18 cellular contexts compared by ENCODE assay signal in genomic region chr1:60866884-60867648, GRCh38.
DNase-seq lines count a peak whose midpoint lies in the region; ATAC-seq, FAIRE-seq and TF ChIP-seq lines count a peak whose summit lies in the region.
"Had no signal": no experiment of that assay in that cellular context is flagged by ENCODE, and none has a peak within 500 bp of the region (broad histone marks: within the 10 kb centered on the region; RNA-seq: fewer than 3 reads in every experiment).

No MANE protein-coding gene starts in this region.

- H3K27ac ChIP-seq in K562 (ENCODE audit: extremely low read depth, low read depth, low read length): no peak overlapping the region
- no peak overlapping the region for H3K27ac ChIP-seq in small intestine (ENCODE audit: low read depth in 1 of 2, low read length in 1 of 2)
- H3K27ac ChIP-seq: 22Rv1, thyroid gland had no signal

- POLR2A ChIA-PET in K562 (lab: Yijun Ruan, JAX): interaction anchor here (0.5 to 0.9 kb wide), 2 partner anchors 12 to 48 kb away, joined by 3 read pairs; no protein-coding TSS in a partner anchor

- no peak for ATAC-seq in K562
- ATAC-seq in HG02870 (IDR thresholded peaks at IDR 0.05; ENCODE audit: unreplicated experiment): no peak
- ATAC-seq in GM19324 (IDR thresholded peaks at IDR 0.05; ENCODE audit: low FRiP score, unreplicated experiment): no peak
- ATAC-seq: activated CD4-positive, alpha-beta T cell treated with anti-CD3 and anti-CD28 coated beads for 36 hours; activated T-cell treated with anti-CD3 and anti-CD28 coated beads, Interleukin-2, amount 50 U/mL, for 4 hours; natural killer cell treated with Interleukin-12 subunit alpha and Interleukin-12 subunit beta and Interleukin-15 and Interleukin-18, amount 100 ng/mL, for 72 hours; PC-3; T-helper 17 cell had no signal

- H3K4me1 ChIP-seq in K562 (replicated peaks in 1 of 2; ENCODE audit: control insufficient read depth in 2 of 2, insufficient read depth in 2 of 2, low read length in 2 of 2) (no peaks in the 10 kb centered on the region; a peak in 1 of 5 replicates), small intestine (ENCODE audit: control insufficient read depth in 2 of 2, insufficient read depth in 1 of 2, low read depth in 1 of 2, low read length in 1 of 2) (no peaks in the 10 kb centered on the region)
- H3K4me1 ChIP-seq: thyroid gland had no signal

- no peaks in the 10 kb centered on the region for H3K9me3 ChIP-seq in K562 (replicated peaks; ENCODE audit: control insufficient read depth, insufficient read depth, low read depth, low read length)
- no peaks in the 10 kb centered on the region for H3K9me3 ChIP-seq in small intestine (ENCODE audit: control insufficient read depth, low read depth)
- H3K9me3 ChIP-seq: thyroid gland had no signal

- no peak for TF ChIP-seq RAD21 in K562 (CRISPR knock-in tag; conservative IDR thresholded peaks at IDR 0.05 in 1 of 2, IDR thresholded peaks at IDR 0.05 in 1 of 2)

- H3K9ac ChIP-seq in K562 (ENCODE audit: insufficient read depth in 1 of 2, low read depth in 2 of 2, low read length in 2 of 2): no peak overlapping the region

- no peaks in the 10 kb centered on the region for H4K20me1 ChIP-seq in K562 (replicated peaks; ENCODE audit: control insufficient read depth, insufficient read depth, low read length)

- no TSS peak for BruUV-seq in K562 (replicated peaks; lab: Mats Ljungman, UMichigan)

- DNase-seq in NCI-H1105 treated with DMSO at 0.1 percent for 48 hours (lab: John Stamatoyannopoulos, UW): peak; percentile 73
- DNase-seq in NCI-H1105 (lab: John Stamatoyannopoulos, UW): no peak
- no peak for DNase-seq in K562 (ENCODE audit: extremely low read depth in 1 of 4, low spot score in 3 of 4)
- peak; percentile 76 for DNase-seq in kidney tubule cell (ENCODE audit: low spot score)
- DNase-seq in small intestine: peak; percentile 48
- no peak for DNase-seq in NCI-H345 treated with DMSO at 0.1 percent for 48 hours (lab: John Stamatoyannopoulos, UW; ENCODE audit: unreplicated experiment)
- DNase-seq: activated CD4-positive, alpha-beta T cell treated with anti-CD3 and anti-CD28 coated beads for 36 hours; activated T-cell treated with anti-CD3 and anti-CD28 coated beads, Interleukin-2, amount 50 U/mL, for 4 hours; amniotic stem cell; HCEC 1CT; PC-3; T-helper 17 cell; thyroid gland had no signal

- CTCF ChIA-PET in K562 (lab: Yijun Ruan, JAX; ENCODE audit: low intra/inter-chr PET ratio): no interaction called here

- H3K36me3 ChIP-seq in K562 (ENCODE audit: control insufficient read depth, insufficient read depth, low read length) (no peaks in the 10 kb centered on the region), small intestine (ENCODE audit: control insufficient read depth in 2 of 2, insufficient read depth in 2 of 2, low read length in 2 of 2) (no peaks in the 10 kb centered on the region)
- H3K36me3 ChIP-seq: thyroid gland had no signal

- peaks cover 7 to 18% of the 10 kb centered on the region in 2 experiments; a peak in 4 of 5 replicates for H3K27me3 ChIP-seq in K562 (ENCODE audit: control insufficient read depth in 2 of 2, insufficient read depth in 2 of 2, low read length in 2 of 2)
- no peaks in the 10 kb centered on the region for H3K27me3 ChIP-seq in small intestine (ENCODE audit: control insufficient read depth in 2 of 2, insufficient read depth in 2 of 2, low read length in 2 of 2)
- H3K27me3 ChIP-seq: thyroid gland had no signal

- in situ Hi-C loops in K562 (cut with MboI): no loop called here

- H2AFZ ChIP-seq in K562 (ENCODE audit: low read depth, low read length): no peak overlapping the region

- 13% methylated on average over 4 of the region's 4 CpGs for WGBS in K562 (ENCODE audit: insufficient coverage, low coverage, missing lambda C conversion rate)
- 29 to 38% (median 36%) methylated on average over 4 of the region's 4 CpGs for WGBS in small intestine, 3 donors

- no peak for TF ChIP-seq POLR2A in K562 (conservative IDR thresholded peaks at IDR 0.05)

- FAIRE-seq in K562 (lab: Jason Lieb, UNC): no peak
- peak; percentile 94 for FAIRE-seq in small intestine (lab: Jason Lieb, UNC)
- FAIRE-seq: keratinocyte had no signal

- TF ChIP-seq EP300 in K562 (IDR thresholded peaks at IDR 0.05; ENCODE audit: low read length): no peak

- intact Hi-C loops in K562 (cut with micrococcal nuclease): no loop called here

- H3K4me2 ChIP-seq in K562 (ENCODE audit: insufficient read depth, low read length): no peak overlapping the region

- H3K4me3 ChIP-seq in K562: no peak overlapping the region
- no peak overlapping the region for H3K4me3 ChIP-seq in small intestine (ENCODE audit: low read depth in 1 of 2, low read length in 2 of 2)
- H3K4me3 ChIP-seq: thyroid gland had no signal

- no peaks in the 10 kb centered on the region for H3K79me2 ChIP-seq in K562 (ENCODE audit: control insufficient read depth, insufficient read depth, low read length)

- TF ChIP-seq CTCF in K562 (IDR thresholded peaks at IDR 0.05 in 2 of 3, conservative IDR thresholded peaks at IDR 0.05 in 1 of 3; ENCODE audit: insufficient read depth in 2 of 3, low read depth in 1 of 3, low read length in 3 of 3): no peak

- H3K9me1 ChIP-seq in K562 (ENCODE audit: control insufficient read depth, insufficient read depth, low read length): no peaks in the 10 kb centered on the region

TF ChIP-seq in K562, 482 proteins besides CTCF, POLR2A, EP300 and RAD21:
- TF ChIP-seq CEBPG (CRISPR knock-in tag; IDR thresholded peaks at IDR 0.05) (no peak), CEBPG (tag; conservative IDR thresholded peaks at IDR 0.05 in 1 of 2, IDR thresholded peaks at IDR 0.05 in 1 of 2) (peak in 1 of 2 experiments; percentile 62; a peak in 2 of 4 replicates), SMAD3 (CRISPR knock-in tag; conservative IDR thresholded peaks at IDR 0.05) (no peak), E2F6 (IDR thresholded peaks at IDR 0.05; ENCODE audit: borderline replicate concordance in 1 of 2, extremely low read depth in 1 of 2, insufficient read depth in 1 of 2, insufficient read length in 1 of 2, low read depth in 1 of 2, low read length in 1 of 2, poor library complexity in 1 of 2, severe bottlenecking in 1 of 2) (no peak), ARID4B (CRISPR knock-in tag; IDR thresholded peaks at IDR 0.05) (no peak), ATF3 (IDR thresholded peaks at IDR 0.05) (peak; percentile 21; the same call in 1 of the 2 replicates), ATF3 (CRISPR knock-in tag; conservative IDR thresholded peaks at IDR 0.05) (no peak), BMI1 (IDR thresholded peaks at IDR 0.05; ENCODE audit: low read length) (0 out of 2 replicates have a peak, but pooled peaks have one; percentile 1), DPF2 (IDR thresholded peaks at IDR 0.05) (no peak)

Comparison
In these comparisons a context has a peak if more than half of its experiments do, and no peak if none do; other contexts are left out.
1. DNase-seq: peak in NCI-H1105 treated with DMSO at 0.1 percent for 48 hours (single experiment), kidney tubule cell (single experiment) and small intestine (single experiment); none in NCI-H1105 (single experiment), K562 (0 of 4) and NCI-H345 treated with DMSO at 0.1 percent for 48 hours (single experiment).